25 cellular contexts compared by ENCODE assay signal in the genomic region with DNA sequence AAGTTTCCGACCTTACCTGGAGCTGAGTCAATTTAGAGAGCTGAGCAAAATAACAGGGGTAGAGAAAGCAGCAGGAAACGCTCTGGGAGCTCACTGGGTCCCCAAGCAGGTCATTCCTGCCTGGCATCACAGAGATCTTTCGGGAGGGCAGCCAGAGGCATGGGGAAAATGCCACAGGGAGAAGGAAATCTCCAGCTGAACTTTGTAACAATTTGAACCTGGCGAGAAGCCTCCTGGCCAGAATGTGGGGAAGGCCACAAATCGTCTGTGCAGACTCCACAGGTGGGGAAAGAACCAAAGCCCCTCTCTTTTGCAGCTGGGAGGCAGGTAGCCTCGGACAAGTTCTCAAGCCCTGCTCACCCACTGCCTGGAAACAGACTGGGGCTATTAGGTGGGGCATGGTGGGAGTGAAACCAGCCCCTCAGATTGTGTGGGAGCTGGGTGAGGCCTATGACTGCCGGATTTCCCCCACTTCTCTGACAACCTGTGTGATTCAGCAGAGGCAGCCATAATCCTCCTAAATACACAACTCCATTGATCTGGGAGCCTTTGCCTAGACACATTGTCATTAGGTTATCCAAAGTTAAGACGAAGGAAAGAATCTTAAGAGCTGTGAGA. TPM values are rescaled to one million over a fixed set of nuclear protein-coding genes. Genes with fewer than 3 reads are reported as not detected.
DNase-seq lines count a peak whose midpoint lies in the region; ATAC-seq lines count a peak whose summit lies in the region.
"Had no signal": no experiment of that assay in that cellular context is flagged by ENCODE, and none has a peak within 500 bp of the region (broad histone marks: within the 10 kb centered on the region; RNA-seq: fewer than 3 reads in every experiment).

No MANE protein-coding gene starts in this region.

- peak overlapping the region; percentile 33 for H3K27ac Mint-ChIP-seq in activated naive CD4-positive, alpha-beta T cell treated with anti-CD3 and anti-CD28 coated beads for 36 hours
- peak overlapping the region; percentile 73 for H3K27ac Mint-ChIP-seq in dendritic cell treated with granulocyte-macrophage colony-stimulating factor and Interleukin-4, amounts not matched to agents 40 ng/mL and 50 ng/mL, for 4 days
- H3K27ac Mint-ChIP-seq: activated CD4-positive, alpha-beta memory T cell treated with anti-CD3 and anti-CD28 coated beads for 36 hours; brain; IgD-negative memory B cell had no signal

- peaks cover 21% of the 10 kb centered on the region; the same call in 1 of the 2 replicates for H3K4me1 ChIP-seq in HUES48 (ENCODE audit: control insufficient read depth, insufficient read depth, low read length)
- H3K4me1 ChIP-seq: psoas muscle, suprapubic skin had no signal

- CTCF ChIA-PET in activated naive CD4-positive, alpha-beta T cell treated with anti-CD3 and anti-CD28 coated beads for 36 hours (lab: Charles Lee) = interaction anchor here (0.7 kb wide), 1 partner anchor 74 kb away, joined by 3 read pairs; no protein-coding TSS in a partner anchor

- peaks cover 44% of the 10 kb centered on the region for H3K36me3 ChIP-seq in HUES48 (ENCODE audit: control insufficient read depth, insufficient read depth, low read length)

- no peaks in the 10 kb centered on the region for H3K27me3 Mint-ChIP-seq in activated naive CD4-positive, alpha-beta T cell treated with anti-CD3 and anti-CD28 coated beads for 36 hours (ENCODE audit: low read depth)
- no peaks in the 10 kb centered on the region for H3K27me3 Mint-ChIP-seq in dendritic cell treated with granulocyte-macrophage colony-stimulating factor and Interleukin-4, amounts not matched to agents 40 ng/mL and 50 ng/mL, for 4 days
- H3K27me3 Mint-ChIP-seq: activated CD4-positive, alpha-beta memory T cell treated with anti-CD3 and anti-CD28 coated beads for 36 hours; brain; effector memory CD8-positive, alpha-beta T cell; IgD-negative memory B cell had no signal

- no peak overlapping the region for H3K4me3 ChIP-seq in HUES48 (ENCODE audit: low read depth, low read length)
- H3K4me3 ChIP-seq: esophagus muscularis mucosa, psoas muscle, suprapubic skin had no signal

- DNase-seq in activated naive CD4-positive, alpha-beta T cell treated with anti-CD3 and anti-CD28 coated beads for 36 hours = peak; percentile 7
- DNase-seq in activated naive CD4-positive, alpha-beta T cell treated with anti-CD3 and anti-CD28 coated beads, Interleukin-2, amount 50 U/mL, for 16 hours = no peak
- peak; percentile 26 for DNase-seq in stimulated activated naive CD8-positive, alpha-beta T cell treated with anti-CD3 and anti-CD28 coated beads, Interleukin-15, Interleukin-2, amounts not matched to agents 100 U/mL and 50 U/mL, for 24 hours
- no peak for DNase-seq in effector CD8-positive, alpha-beta T cell (lab: John Stamatoyannopoulos, UW)
- no peak for DNase-seq in SK-N-DZ (ENCODE audit: low spot score)
- DNase-seq: activated CD4-positive, alpha-beta memory T cell treated with anti-CD3 and anti-CD28 coated beads for 36 hours; DMS 273 treated with DMSO at 0.1 percent for 48 hours; effector memory CD8-positive, alpha-beta T cell; foreskin melanocyte; left cardiac atrium; mesenchymal stem cell; NCI-H1092; NCI-H2029; NCI-H226; nucleus accumbens; psoas muscle; T-helper 2 cell had no signal

- peaks cover 68% of the 10 kb centered on the region for H3K36me3 Mint-ChIP-seq in activated naive CD4-positive, alpha-beta T cell treated with anti-CD3 and anti-CD28 coated beads for 36 hours (ENCODE audit: low read depth)
- peaks cover 82% of the 10 kb centered on the region for H3K36me3 Mint-ChIP-seq in dendritic cell treated with granulocyte-macrophage colony-stimulating factor and Interleukin-4, amounts not matched to agents 40 ng/mL and 50 ng/mL, for 4 days (ENCODE audit: low read depth)

- no peak overlapping the region for H3K9ac ChIP-seq in HUES48 (ENCODE audit: low read depth, low read length)

- H3K27me3 ChIP-seq in HUES48 (ENCODE audit: control insufficient read depth, insufficient read depth, low read length) = no peaks in the 10 kb centered on the region
- H3K27me3 ChIP-seq: esophagus muscularis mucosa, suprapubic skin had no signal

- H3K9me3 Mint-ChIP-seq in activated naive CD4-positive, alpha-beta T cell treated with anti-CD3 and anti-CD28 coated beads for 36 hours = peaks cover 11% of the 10 kb centered on the region
- H3K9me3 Mint-ChIP-seq in dendritic cell treated with granulocyte-macrophage colony-stimulating factor and Interleukin-4, amounts not matched to agents 40 ng/mL and 50 ng/mL, for 4 days = peaks cover 25% of the 10 kb centered on the region
- H3K9me3 Mint-ChIP-seq: effector memory CD8-positive, alpha-beta T cell had no signal

- peak overlapping the region; percentile 57 for H3K27ac ChIP-seq in HUES48 (ENCODE audit: low read depth, low read length)
- H3K27ac ChIP-seq: esophagus muscularis mucosa, psoas muscle, suprapubic skin, VCaP had no signal

- ATAC-seq in stimulated activated naive CD8-positive, alpha-beta T cell treated with anti-CD3 and anti-CD28 coated beads, Interleukin-15, Interleukin-2, amounts not matched to agents 100 U/mL and 50 U/mL, for 24 hours = peak; percentile 70
- ATAC-seq: effector memory CD8-positive, alpha-beta T cell had no signal

- H3K9me3 ChIP-seq in HUES48 (ENCODE audit: control insufficient read depth, insufficient read depth, low read length) = no peaks in the 10 kb centered on the region
- H3K9me3 ChIP-seq: esophagus muscularis mucosa, psoas muscle had no signal

- peaks cover 58% of the 10 kb centered on the region for H3K4me1 Mint-ChIP-seq in activated naive CD4-positive, alpha-beta T cell treated with anti-CD3 and anti-CD28 coated beads for 36 hours (ENCODE audit: low read depth)
- H3K4me1 Mint-ChIP-seq in dendritic cell treated with granulocyte-macrophage colony-stimulating factor and Interleukin-4, amounts not matched to agents 40 ng/mL and 50 ng/mL, for 4 days (ENCODE audit: low read depth) = peaks cover 44% of the 10 kb centered on the region

- intact Hi-C loops in activated naive CD4-positive, alpha-beta T cell treated with anti-CD3 and anti-CD28 coated beads for 36 hours (cut with micrococcal nuclease) = loop anchor here (1.0 to 10.0 kb wide), 3 partner anchors 54 to 243 kb away; a partner anchor contains a TSS
- intact Hi-C loops in dendritic cell treated with granulocyte-macrophage colony-stimulating factor and Interleukin-4, amounts not matched to agents 40 ng/mL and 50 ng/mL, for 4 days (cut with micrococcal nuclease) = no loop called here

- H3K4me3 Mint-ChIP-seq in activated naive CD4-positive, alpha-beta T cell treated with anti-CD3 and anti-CD28 coated beads for 36 hours = no peak overlapping the region
- H3K4me3 Mint-ChIP-seq in dendritic cell treated with granulocyte-macrophage colony-stimulating factor and Interleukin-4, amounts not matched to agents 40 ng/mL and 50 ng/mL, for 4 days = no peak overlapping the region
- H3K4me3 Mint-ChIP-seq: activated CD4-positive, alpha-beta memory T cell treated with anti-CD3 and anti-CD28 coated beads for 36 hours; brain; CD14-positive monocyte; IgD-negative memory B cell had no signal

RNA-seq across cellular contexts. Expression of a gene that starts 53.9 kb away (rescaled TPM):
- 10 to 100 TPM; 14.8 to 15.0 TPM for total RNA-seq in activated naive CD4-positive, alpha-beta T cell treated with anti-CD3 and anti-CD28 coated beads for 36 hours
- 2.6 and 3.0 TPM in 2 replicates for polyA plus RNA-seq in SK-N-DZ (2014; cell fraction: cytosol; rRNA removed)
- 3.8 and 5.7 TPM in 2 replicates for polyA plus RNA-seq in SK-N-DZ (2014; cell fraction: nucleus; rRNA removed)

Comparison
In these comparisons a context has a peak if more than half of its experiments do, and no peak if none do; other contexts are left out.
1. DNase-seq: peak in activated naive CD4-positive, alpha-beta T cell treated with anti-CD3 and anti-CD28 coated beads for 36 hours (single experiment) and stimulated activated naive CD8-positive, alpha-beta T cell treated with anti-CD3 and anti-CD28 coated beads, Interleukin-15, Interleukin-2, amounts not matched to agents 100 U/mL and 50 U/mL, for 24 hours (single experiment); none in activated naive CD4-positive, alpha-beta T cell treated with anti-CD3 and anti-CD28 coated beads, Interleukin-2, amount 50 U/mL, for 16 hours (single experiment), effector CD8-positive, alpha-beta T cell (single experiment) and SK-N-DZ (single experiment).